Comparison of ENCODE assay signal across 1 cellular context in genomic region chr6:105374010-105374420, GRCh38.
TF ChIP-seq lines count a peak whose summit lies in the region.

No MANE protein-coding gene starts in this region.

TF ChIP-seq in HepG2, 621 proteins besides CTCF, POLR2A, EP300 and RAD21 (continued from another document and continues in another):
- no peak for TF ChIP-seq TRIM22 (IDR thresholded peaks at IDR 0.05)
- no peak for TF ChIP-seq U2AF1 (optimal IDR thresholded peaks at IDR 0.05; ENCODE audit: low read depth, low read length)
- no peak for TF ChIP-seq THAP8 (CRISPR knock-in tag; IDR thresholded peaks at IDR 0.05; ENCODE audit: borderline replicate concordance)
- no peak for TF ChIP-seq NFIC (IDR thresholded peaks at IDR 0.05; ENCODE audit: low read length)
- peak; percentile 35; the same call in 1 of the 2 replicates for TF ChIP-seq ARID5B (CRISPR knock-in tag; IDR thresholded peaks at IDR 0.05)
- no peak for TF ChIP-seq MAZ (IDR thresholded peaks at IDR 0.05; ENCODE audit: borderline replicate concordance, low read depth, low read length)
- no peak for TF ChIP-seq MAZ (CRISPR knock-in tag; IDR thresholded peaks at IDR 0.05; ENCODE audit: low read depth)
- no peak for TF ChIP-seq GATA4 (IDR thresholded peaks at IDR 0.05; ENCODE audit: borderline replicate concordance, low read depth)
- no peak for TF ChIP-seq HMGXB4 (CRISPR knock-in tag; IDR thresholded peaks at IDR 0.05; ENCODE audit: borderline replicate concordance in 1 of 2, low read depth in 1 of 2)
- no peak for TF ChIP-seq LCORL (IDR thresholded peaks at IDR 0.05)
- 0 out of 2 replicates have a peak, but pooled peaks have one; percentile 24 for TF ChIP-seq LCORL (CRISPR knock-in tag; IDR thresholded peaks at IDR 0.05)
- TF ChIP-seq ZNF569 (CRISPR knock-in tag; IDR thresholded peaks at IDR 0.05; ENCODE audit: borderline replicate concordance), result no peak
- TF ChIP-seq FOXA1 (IDR thresholded peaks at IDR 0.05), result peak; percentile 25; the same call in 1 of the 2 replicates
- peak; percentile 77 for TF ChIP-seq FOXA1 (CRISPR knock-in tag; IDR thresholded peaks at IDR 0.05)
- no peak for TF ChIP-seq ZBTB42 (CRISPR knock-in tag; IDR thresholded peaks at IDR 0.05)
- no peak for TF ChIP-seq RELA (CRISPR knock-in tag; IDR thresholded peaks at IDR 0.05)
- TF ChIP-seq LBX2 (CRISPR knock-in tag; IDR thresholded peaks at IDR 0.05; ENCODE audit: borderline replicate concordance), result no peak
- no peak for TF ChIP-seq PTBP1 (IDR thresholded peaks at IDR 0.05; ENCODE audit: low read depth, low read length, poor library complexity, severe bottlenecking)
- no peak for TF ChIP-seq ZBTB34 (CRISPR knock-in tag; IDR thresholded peaks at IDR 0.05)
- no peak for TF ChIP-seq SATB2 (CRISPR knock-in tag; IDR thresholded peaks at IDR 0.05)
- TF ChIP-seq NR2F1 (CRISPR knock-in tag; IDR thresholded peaks at IDR 0.05), result no peak
- TF ChIP-seq IRF9 (CRISPR knock-in tag; IDR thresholded peaks at IDR 0.05; ENCODE audit: borderline replicate concordance), result no peak
- no peak for TF ChIP-seq HMGA1 (CRISPR knock-in tag; conservative IDR thresholded peaks at IDR 0.05)
- no peak for TF ChIP-seq MLX (CRISPR knock-in tag; IDR thresholded peaks at IDR 0.05)
- TF ChIP-seq XRCC5 (optimal IDR thresholded peaks at IDR 0.05; ENCODE audit: low read length), result no peak
- no peak for TF ChIP-seq ZSCAN21 (CRISPR knock-in tag; IDR thresholded peaks at IDR 0.05; ENCODE audit: borderline replicate concordance)
- no peak for TF ChIP-seq FOXO1 (CRISPR knock-in tag; IDR thresholded peaks at IDR 0.05)
- peak; percentile 43 for TF ChIP-seq SAP130 (CRISPR knock-in tag; IDR thresholded peaks at IDR 0.05; ENCODE audit: low read depth)
- TF ChIP-seq ATF2 (CRISPR knock-in tag; IDR thresholded peaks at IDR 0.05), result peak; percentile 89
- TF ChIP-seq CEBPB (IDR thresholded peaks at IDR 0.05; ENCODE audit: borderline replicate concordance, low read depth, low read length), result peak; percentile 50; the same call in 1 of the 2 replicates
- TF ChIP-seq NCOA5 (CRISPR knock-in tag; IDR thresholded peaks at IDR 0.05), result no peak
- no peak for TF ChIP-seq FOXJ3 (CRISPR knock-in tag; IDR thresholded peaks at IDR 0.05; ENCODE audit: borderline replicate concordance)
- no peak for TF ChIP-seq PCBP2 (optimal IDR thresholded peaks at IDR 0.05; ENCODE audit: low read depth, low read length, poor library complexity, severe bottlenecking)
- TF ChIP-seq GATAD2A (CRISPR knock-in tag; IDR thresholded peaks at IDR 0.05), result 0 out of 2 replicates have a peak, but pooled peaks have one; percentile 19
- TF ChIP-seq ZNF317 (CRISPR knock-in tag; IDR thresholded peaks at IDR 0.05), result no peak
- no peak for TF ChIP-seq GABPA (IDR thresholded peaks at IDR 0.05; ENCODE audit: low read depth, low read length)
- no peak for TF ChIP-seq GABPA (CRISPR knock-in tag; IDR thresholded peaks at IDR 0.05; ENCODE audit: low read depth)
- TF ChIP-seq PHB2 (IDR thresholded peaks at IDR 0.05; ENCODE audit: partially characterized antibody), result no peak
- TF ChIP-seq CREM (IDR thresholded peaks at IDR 0.05), result no peak
- no peak for TF ChIP-seq CREM (CRISPR knock-in tag; IDR thresholded peaks at IDR 0.05)
- no peak for TF ChIP-seq CREBL2 (CRISPR knock-in tag; IDR thresholded peaks at IDR 0.05; ENCODE audit: borderline replicate concordance)
- TF ChIP-seq ZNF891 (CRISPR knock-in tag; IDR thresholded peaks at IDR 0.05), result no peak
- TF ChIP-seq ELF4 (CRISPR knock-in tag; IDR thresholded peaks at IDR 0.05; ENCODE audit: borderline replicate concordance), result no peak
- TF ChIP-seq ELF3 (CRISPR knock-in tag; IDR thresholded peaks at IDR 0.05), result 0 out of 2 replicates have a peak, but pooled peaks have one; percentile 20
- peak; percentile 53 for TF ChIP-seq FOXA3 (CRISPR knock-in tag; IDR thresholded peaks at IDR 0.05)
- no peak for TF ChIP-seq MTF1 (CRISPR knock-in tag; IDR thresholded peaks at IDR 0.05)
- no peak for TF ChIP-seq ZSCAN5A (CRISPR knock-in tag; IDR thresholded peaks at IDR 0.05; ENCODE audit: borderline replicate concordance)
- no peak for TF ChIP-seq TAF15 (IDR thresholded peaks at IDR 0.05; ENCODE audit: low read depth, low read length, poor library complexity, severe bottlenecking)
- no peak for TF ChIP-seq TFE3 (CRISPR knock-in tag; IDR thresholded peaks at IDR 0.05)
- no peak for TF ChIP-seq KMT2A (CRISPR knock-in tag; IDR thresholded peaks at IDR 0.05)
- peak; percentile 23 for TF ChIP-seq SKI (IDR thresholded peaks at IDR 0.05; ENCODE audit: partially characterized antibody)
- TF ChIP-seq BRCA1 (CRISPR knock-in tag; IDR thresholded peaks at IDR 0.05), result no peak
- TF ChIP-seq BCL3 (CRISPR knock-in tag; IDR thresholded peaks at IDR 0.05), result no peak
